In genomic region chr21:45848352-45848751, GRCh38 we compare ENCODE assay signal across 21 cellular contexts.
"Had no signal": no experiment of that assay in that cellular context is flagged by ENCODE, and none has a peak within 500 bp of the region (broad histone marks: within the 10 kb centered on the region; RNA-seq: fewer than 3 reads in every experiment).

No MANE protein-coding gene starts in this region.

- H3K4me2 ChIP-seq: neural progenitor cell had no signal

- ATAC-seq: foreskin keratinocyte, natural killer cell, WTC11 had no signal

- H3K9ac ChIP-seq: neural progenitor cell had no signal

- H2AFZ ChIP-seq: neural progenitor cell had no signal

- H3K27ac ChIP-seq: adrenal gland, brain microvascular endothelial cell, esophagus muscularis mucosa, foreskin keratinocyte, left ventricle myocardium inferior, neural progenitor cell, right atrium auricular region, spleen, tibial nerve had no signal

- H3K4me1 ChIP-seq: adrenal gland, neural progenitor cell, spleen had no signal

- H3K36me3 ChIP-seq: adrenal gland, brain microvascular endothelial cell, left ventricle myocardium inferior, neural progenitor cell, right atrium auricular region, tibial nerve had no signal

- H3K4me3 ChIP-seq: adrenal gland, esophagus muscularis mucosa, left ventricle myocardium inferior, lung, neural progenitor cell, right atrium auricular region, spleen, tibial nerve had no signal

- H3K9me3 ChIP-seq: adrenal gland, esophagus muscularis mucosa, left ventricle myocardium inferior, right atrium auricular region, spleen, tibial nerve had no signal

- DNase-seq: activated CD4-positive, alpha-beta T cell treated with anti-CD3 and anti-CD28 coated beads for 1 hour; activated CD4-positive, alpha-beta T cell treated with anti-CD3 and anti-CD28 coated beads, Interleukin-2, amount 50 U/mL, for 1 hour; activated naive CD4-positive, alpha-beta T cell; activated T-cell treated with anti-CD3 and anti-CD28 coated beads for 4 hours; brain microvascular endothelial cell; effector CD4-positive, alpha-beta T cell; foreskin keratinocyte; left ventricle myocardium inferior; mesendoderm; natural killer cell; spleen; stimulated activated naive CD4-positive, alpha-beta T cell treated with Interleukin-2 at 50 U/mL for 16 hours; SW 1271; T1000 had no signal

- H3K27me3 ChIP-seq: adrenal gland, brain microvascular endothelial cell, esophagus muscularis mucosa, foreskin keratinocyte, neural progenitor cell, right atrium auricular region, spleen, tibial nerve had no signal
